1 cellular context compared by ENCODE assay signal in the genomic region with DNA sequence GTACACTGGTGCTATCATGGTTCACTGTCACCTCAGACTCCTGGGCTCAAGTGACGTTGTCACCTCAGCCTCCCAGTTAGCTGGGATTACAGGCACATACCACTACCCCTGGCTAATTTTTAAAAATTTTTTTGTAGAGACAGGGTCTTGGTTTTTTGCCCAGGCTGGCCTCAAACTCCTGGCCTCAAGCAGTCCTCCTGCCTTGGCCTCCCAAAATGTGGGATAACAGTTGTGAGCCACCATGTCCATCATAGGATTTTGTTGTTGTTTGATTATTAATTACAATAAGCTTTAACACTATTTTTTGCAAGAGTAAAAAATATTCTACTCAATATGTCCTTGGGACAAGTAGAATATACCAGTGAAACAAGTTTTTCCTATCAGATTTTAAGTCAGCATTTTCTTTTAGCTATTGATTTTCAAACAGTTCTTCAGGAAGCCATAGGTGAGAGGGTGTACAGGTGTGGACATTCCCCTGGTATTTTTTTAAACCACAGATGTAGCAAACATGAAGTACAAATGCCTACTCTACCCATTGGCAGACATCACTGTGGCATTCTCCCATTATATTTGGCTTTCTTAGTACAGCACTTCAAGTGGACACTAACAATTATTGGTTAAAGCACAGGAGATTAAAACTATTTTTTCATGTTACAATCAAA.
A peak's percentile ranks its signal among the peaks of the same experiment; 100 is the strongest.
TF ChIP-seq lines count a peak whose summit lies in the region.

No MANE protein-coding gene starts in this region.

TF ChIP-seq in K562, 482 proteins besides CTCF, POLR2A, EP300 and RAD21:
- TF ChIP-seq POLR2B (IDR thresholded peaks at IDR 0.05; ENCODE audit: low read depth, partially characterized antibody) (no peak), ZMIZ1 (IDR thresholded peaks at IDR 0.05; ENCODE audit: low read depth in 2 of 2, low read length in 2 of 2) (no peak), ZNF408 (CRISPR knock-in tag; IDR thresholded peaks at IDR 0.05; ENCODE audit: low read depth) (no peak), RBM25 (IDR thresholded peaks at IDR 0.05; ENCODE audit: low read depth, low read length, severe bottlenecking) (peak; percentile 57), ZBTB12 (CRISPR knock-in tag; IDR thresholded peaks at IDR 0.05) (no peak), TFE3 (CRISPR knock-in tag; IDR thresholded peaks at IDR 0.05) (no peak), RUNX1 (IDR thresholded peaks at IDR 0.05; ENCODE audit: low read depth) (no peak)
